In genomic region chr12:81147286-81147919, GRCh38 we compare ENCODE assay signal across 20 cellular contexts.
DNase-seq lines count a peak whose midpoint lies in the region; ATAC-seq and TF ChIP-seq lines count a peak whose summit lies in the region.
"Had no signal": no experiment of that assay in that cellular context is flagged by ENCODE, and none has a peak within 500 bp of the region (broad histone marks: within the 10 kb centered on the region; RNA-seq: fewer than 3 reads in every experiment).

No MANE protein-coding gene starts in this region.

- no peaks in the 10 kb centered on the region for H3K9me3 ChIP-seq in liver (ENCODE audit: control insufficient read depth in 4 of 4, low read length in 3 of 4)
- no peaks in the 10 kb centered on the region for H3K9me3 ChIP-seq in effector memory CD4-positive, alpha-beta T cell (ENCODE audit: control insufficient read depth, low read length)
- H3K9me3 ChIP-seq: BLaER1, spleen, uterus had no signal

- DNase-seq in NCI-H1417 (lab: John Stamatoyannopoulos, UW) (peak in 2 of 3 experiments; percentile 14 to 42), NCI-H1417 treated with DMSO at 0.1 percent for 48 hours (lab: John Stamatoyannopoulos, UW) (no peak), ELF-1 (ENCODE audit: low read depth, low spot score) (peak; percentile 4), NCI-H345 treated with DMSO at 0.1 percent for 48 hours (lab: John Stamatoyannopoulos, UW; ENCODE audit: unreplicated experiment) (peak; percentile 24), NCI-H2029 (lab: John Stamatoyannopoulos, UW) (no peak)
- DNase-seq in effector memory CD4-positive, alpha-beta T cell, result no peak
- DNase-seq in stimulated activated naive CD8-positive, alpha-beta T cell treated with anti-CD3 and anti-CD28 coated beads, Interleukin-15, Interleukin-2, amounts not matched to agents 100 U/mL and 50 U/mL, for 24 hours, result no peak
- DNase-seq: activated CD4-positive, alpha-beta T cell treated with anti-CD3 and anti-CD28 coated beads, Interleukin-2, amount 10 ng/mL, durations not matched to agents 7 days and 5 days; activated CD8-positive, alpha-beta memory T cell treated with anti-CD3 and anti-CD28 coated beads, Interleukin-2, amount 50 U/mL, for 4 hours; activated effector memory CD4-positive, alpha-beta T cell treated with Interleukin-2 at 50 U/mL for 16 hours; dermis blood vessel endothelial cell; DMS79; foreskin melanocyte; NCI-H2227 treated with DMSO at 0.1 percent for 48 hours; spleen; T-helper 1 cell; uterus had no signal

- H3K4me3 ChIP-seq in liver (ENCODE audit: low read depth in 1 of 3, low read length in 3 of 3), result no peak overlapping the region
- H3K4me3 ChIP-seq in effector memory CD4-positive, alpha-beta T cell (ENCODE audit: insufficient read depth, low read depth, low read length, poor library complexity, severe bottlenecking), result no peak overlapping the region
- H3K4me3 ChIP-seq: BLaER1, spleen, uterus had no signal

- WGBS in liver, result 69% methylated on average over 4 of the region's 4 CpGs

- ATAC-seq in stimulated activated naive CD8-positive, alpha-beta T cell treated with anti-CD3 and anti-CD28 coated beads, Interleukin-15, Interleukin-2, amounts not matched to agents 100 U/mL and 50 U/mL, for 24 hours, result no peak

- TF ChIP-seq CTCF in liver (IDR thresholded peaks at IDR 0.05; ENCODE audit: low read depth, low read length, missing input control), result no peak

- no peaks in the 10 kb centered on the region for H3K27me3 ChIP-seq in liver (ENCODE audit: control insufficient read depth in 4 of 4, insufficient read depth in 4 of 4, low read length in 3 of 4)
- H3K27me3 ChIP-seq in effector memory CD4-positive, alpha-beta T cell (replicated peaks; ENCODE audit: control insufficient read depth, insufficient read depth, low read length, poor library complexity, severe bottlenecking), result no peaks in the 10 kb centered on the region
- H3K27me3 ChIP-seq: BLaER1, spleen, uterus had no signal

- H3K9ac ChIP-seq in liver (ENCODE audit: low read depth in 1 of 2, low read length in 2 of 2), result peak overlapping the region in 1 of 2 donors; percentile 28
- H3K9ac ChIP-seq: BLaER1 had no signal

- H3K4me1 ChIP-seq in liver (ENCODE audit: control insufficient read depth in 4 of 4, insufficient read depth in 4 of 4, low read length in 3 of 4), result peaks cover 2 to 16% (median 11%) of the 10 kb centered on the region in 4 donors
- no peaks in the 10 kb centered on the region for H3K4me1 ChIP-seq in effector memory CD4-positive, alpha-beta T cell (ENCODE audit: control insufficient read depth, insufficient read depth, low read length, poor library complexity, severe bottlenecking)
- H3K4me1 ChIP-seq: BLaER1, spleen, uterus had no signal

- no peaks in the 10 kb centered on the region for H3K36me3 ChIP-seq in liver (ENCODE audit: control insufficient read depth in 4 of 4, insufficient read depth in 3 of 4, low read depth in 1 of 4, low read length in 3 of 4)
- no peaks in the 10 kb centered on the region for H3K36me3 ChIP-seq in effector memory CD4-positive, alpha-beta T cell (ENCODE audit: control insufficient read depth, insufficient read depth, low read length)
- H3K36me3 ChIP-seq: BLaER1, spleen, uterus had no signal

- peak in 1 of 2 donors; percentile 51 for TF ChIP-seq RAD21 in liver (IDR thresholded peaks at IDR 0.05)

- peak overlapping the region; percentile 10 to 63 for H3K27ac ChIP-seq in liver (ENCODE audit: low read depth in 1 of 2, low read length in 2 of 2)
- H3K27ac ChIP-seq in effector memory CD4-positive, alpha-beta T cell (ENCODE audit: insufficient read depth, low read length, poor library complexity, severe bottlenecking), result no peak overlapping the region
- H3K27ac ChIP-seq: BLaER1, epithelial cell of prostate, spleen, uterus had no signal

TF ChIP-seq in liver, 16 proteins besides CTCF, POLR2A, EP300 and RAD21:
- TF ChIP-seq, protein P1, sequence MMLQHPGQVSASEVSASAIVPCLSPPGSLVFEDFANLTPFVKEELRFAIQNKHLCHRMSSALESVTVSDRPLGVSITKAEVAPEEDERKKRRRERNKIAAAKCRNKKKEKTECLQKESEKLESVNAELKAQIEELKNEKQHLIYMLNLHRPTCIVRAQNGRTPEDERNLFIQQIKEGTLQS (IDR thresholded peaks at IDR 0.05), result no peak
- TF ChIP-seq YY1 (IDR thresholded peaks at IDR 0.05), result peak; percentile 1

Comparison
In these comparisons a context has a peak if more than half of its experiments do, and no peak if none do; other contexts are left out.
1. DNase-seq: peak in NCI-H1417 (2 of 3), ELF-1 (single experiment) and NCI-H345 treated with DMSO at 0.1 percent for 48 hours (single experiment); none in NCI-H1417 treated with DMSO at 0.1 percent for 48 hours (single experiment), NCI-H2029 (single experiment), effector memory CD4-positive, alpha-beta T cell (0 of 3) and stimulated activated naive CD8-positive, alpha-beta T cell treated with anti-CD3 and anti-CD28 coated beads, Interleukin-15, Interleukin-2, amounts not matched to agents 100 U/mL and 50 U/mL, for 24 hours (single experiment).